In genomic region chr16:57149391-57149790, GRCh38 we compare ENCODE assay signal across 25 cellular contexts.
"Had no signal": no experiment of that assay in that cellular context is flagged by ENCODE, and none has a peak within 500 bp of the region (broad histone marks: within the 10 kb centered on the region; RNA-seq: fewer than 3 reads in every experiment).

No MANE protein-coding gene starts in this region.

- H3K4me3 ChIP-seq: esophagus squamous epithelium, gastrocnemius medialis, prostate gland, suprapubic skin had no signal

- DNase-seq: activated CD4-positive, alpha-beta T cell treated with anti-CD3 and anti-CD28 coated beads, Interleukin-2, amount 10 ng/mL, durations not matched to agents 7 days and 5 days; activated CD4-positive, CD25-positive, alpha-beta regulatory T cell treated with anti-CD3 and anti-CD28 coated beads, Interleukin-2, amount 50 U/mL, for 72 hours; activated CD8-positive, alpha-beta memory T cell treated with anti-CD3 and anti-CD28 coated beads, Interleukin-2, amount 10 ng/mL, durations not matched to agents 7 days and 5 days; activated CD8-positive, alpha-beta T cell treated with anti-CD3 and anti-CD28 coated beads for 36 hours; activated gamma-delta T cell; activated naive CD4-positive, alpha-beta T cell treated with anti-CD3 and anti-CD28 coated beads, Interleukin-2, amount 50 U/mL, for 16 hours; activated naive CD8-positive, alpha-beta T cell treated with anti-CD3 and anti-CD28 coated beads, Interleukin-2, amount 50 U/mL, for 24 hours; activated T-cell treated with anti-CD3 and anti-CD28 coated beads for 4 hours; brain microvascular endothelial cell; caudate nucleus; esophagus squamous epithelium; gastrocnemius medialis; left cardiac atrium; mammary epithelial cell; midbrain; natural killer cell; stimulated activated CD4-positive, alpha-beta T cell treated with anti-CD3 and anti-CD28 coated beads, Interleukin-12 subunit alpha, Interleukin-12 subunit beta, amount 100 ng/mL, for 4 hours; stimulated activated CD4-positive, alpha-beta T cell treated with anti-CD3 and anti-CD28 coated beads, Interleukin-4, amount 100 ng/mL, for 4 hours; stimulated activated naive CD8-positive, alpha-beta T cell treated with anti-CD3 and anti-CD28 coated beads, Interleukin-15, amount 100 ng/mL, for 72 hours; T-cell; trophoblast cell; WERI-Rb-1 had no signal

- H3K4me3 Mint-ChIP-seq: activated CD4-positive, alpha-beta T cell treated with anti-CD3 and anti-CD28 coated beads, Interleukin-2, amount 10 ng/mL, durations not matched to agents 7 days and 5 days; activated CD8-positive, alpha-beta memory T cell treated with anti-CD3 and anti-CD28 coated beads, Interleukin-2, amount 10 ng/mL, durations not matched to agents 7 days and 5 days; activated CD8-positive, alpha-beta T cell treated with anti-CD3 and anti-CD28 coated beads for 36 hours; activated naive CD8-positive, alpha-beta T cell treated with anti-CD3 and anti-CD28 coated beads, Interleukin-2, amount 50 U/mL, for 24 hours; natural killer cell; stimulated activated naive CD8-positive, alpha-beta T cell treated with anti-CD3 and anti-CD28 coated beads, Interleukin-15, amount 100 ng/mL, for 72 hours; T-cell; T-helper 2 cell treated with Interferon-gamma antibody and Interleukin-4, amounts not matched to agents 5 μg/mL and 100 μg/mL, for 36 hours had no signal

- H3K27ac Mint-ChIP-seq: activated CD4-positive, alpha-beta T cell treated with anti-CD3 and anti-CD28 coated beads, Interleukin-2, amount 10 ng/mL, durations not matched to agents 7 days and 5 days; activated CD8-positive, alpha-beta memory T cell treated with anti-CD3 and anti-CD28 coated beads, Interleukin-2, amount 10 ng/mL, durations not matched to agents 7 days and 5 days; activated CD8-positive, alpha-beta T cell treated with anti-CD3 and anti-CD28 coated beads for 36 hours; activated naive CD8-positive, alpha-beta T cell treated with anti-CD3 and anti-CD28 coated beads, Interleukin-2, amount 50 U/mL, for 24 hours; natural killer cell; stimulated activated naive CD8-positive, alpha-beta T cell treated with anti-CD3 and anti-CD28 coated beads, Interleukin-15, amount 100 ng/mL, for 72 hours; T-cell; T-helper 2 cell treated with Interferon-gamma antibody and Interleukin-4, amounts not matched to agents 5 μg/mL and 100 μg/mL, for 36 hours had no signal

- H3K27me3 ChIP-seq: brain microvascular endothelial cell, esophagus squamous epithelium, gastrocnemius medialis, suprapubic skin had no signal

- ATAC-seq: activated CD8-positive, alpha-beta memory T cell treated with anti-CD3 and anti-CD28 coated beads, Interleukin-2, amount 10 ng/mL, durations not matched to agents 7 days and 5 days; activated CD8-positive, alpha-beta T cell treated with anti-CD3 and anti-CD28 coated beads for 36 hours; activated naive CD8-positive, alpha-beta T cell treated with anti-CD3 and anti-CD28 coated beads, Interleukin-2, amount 50 U/mL, for 24 hours; gastrocnemius medialis; left cardiac atrium; natural killer cell; stimulated activated naive CD8-positive, alpha-beta T cell treated with anti-CD3 and anti-CD28 coated beads, Interleukin-15, amount 100 ng/mL, for 72 hours; T-cell had no signal

- H3K9me3 ChIP-seq: esophagus squamous epithelium, gastrocnemius medialis, prostate gland, suprapubic skin had no signal

- H3K27ac ChIP-seq: brain microvascular endothelial cell, suprapubic skin, WERI-Rb-1 had no signal

- H3K9me3 Mint-ChIP-seq: activated CD4-positive, alpha-beta T cell treated with anti-CD3 and anti-CD28 coated beads, Interleukin-2, amount 10 ng/mL, durations not matched to agents 7 days and 5 days; activated CD8-positive, alpha-beta T cell treated with anti-CD3 and anti-CD28 coated beads for 36 hours; activated naive CD8-positive, alpha-beta T cell treated with anti-CD3 and anti-CD28 coated beads, Interleukin-2, amount 50 U/mL, for 24 hours; natural killer cell; stimulated activated naive CD8-positive, alpha-beta T cell treated with anti-CD3 and anti-CD28 coated beads, Interleukin-15, amount 100 ng/mL, for 72 hours; T-cell; T-helper 2 cell treated with Interferon-gamma antibody and Interleukin-4, amounts not matched to agents 5 μg/mL and 100 μg/mL, for 36 hours had no signal

- H3K4me1 ChIP-seq: prostate gland had no signal
